In the genomic region with DNA sequence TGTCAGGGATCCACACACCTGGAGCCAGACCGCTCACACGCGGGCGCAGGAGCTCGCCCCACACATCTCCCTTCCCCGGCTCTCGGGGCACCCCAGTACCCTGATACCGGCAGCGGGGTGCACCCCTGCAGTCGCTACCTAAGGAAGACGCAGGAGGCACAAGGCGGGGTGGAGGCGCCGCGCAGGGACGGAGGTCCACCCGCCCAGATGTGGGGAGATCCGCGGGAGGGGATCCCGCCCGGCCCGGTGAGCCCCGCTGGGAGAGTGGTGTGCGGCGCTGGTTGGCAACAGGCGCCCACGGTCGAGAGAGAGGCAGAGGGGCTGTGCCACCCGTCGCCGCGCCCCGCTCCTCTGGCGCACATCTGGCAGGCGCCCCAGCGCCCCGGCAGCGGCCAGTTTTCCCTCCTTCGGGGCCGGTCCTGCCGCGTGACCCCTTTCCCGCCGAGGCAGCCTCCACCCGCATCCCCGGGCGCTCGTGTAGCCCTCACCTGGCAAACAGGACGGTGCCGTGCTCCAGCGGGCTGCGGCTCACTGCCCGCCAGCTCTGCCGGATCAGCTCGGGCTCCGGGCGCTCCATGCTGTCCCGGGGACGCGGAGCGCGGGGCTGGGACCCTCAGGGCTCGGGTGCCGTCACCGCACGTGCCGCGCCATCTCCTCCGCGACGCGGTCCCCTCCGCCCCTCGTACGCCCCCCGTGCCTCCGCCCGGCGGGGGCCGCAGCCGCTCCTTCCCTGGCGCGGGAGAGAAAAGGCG, we compare ENCODE assay signal across 1 cellular context.
TF ChIP-seq lines count a peak whose summit lies in the region.

No MANE protein-coding gene starts in this region.

TF ChIP-seq in HepG2, 621 proteins besides CTCF, POLR2A, EP300 and RAD21:
- TF ChIP-seq U2AF1 (optimal IDR thresholded peaks at IDR 0.05; ENCODE audit: low read depth, low read length), result no peak
- TF ChIP-seq ZNF761 (CRISPR knock-in tag; conservative IDR thresholded peaks at IDR 0.05), result no peak
